Comparison of ENCODE assay signal across 25 cellular contexts in genomic region chr14:47179906-47180305, GRCh38.
"Had no signal": no experiment of that assay in that cellular context is flagged by ENCODE, and none has a peak within 500 bp of the region (broad histone marks: within the 10 kb centered on the region; RNA-seq: fewer than 3 reads in every experiment).

No MANE protein-coding gene starts in this region.

- H3K27me3 ChIP-seq: hepatocyte, ovary, sigmoid colon, spleen, suprapubic skin, tibial artery, upper lobe of right lung had no signal

- H2AFZ ChIP-seq: hepatocyte had no signal

- ATAC-seq: natural killer cell; right cardiac atrium; stimulated activated effector memory CD8-positive, alpha-beta T cell treated with anti-CD3 and anti-CD28 coated beads, Interleukin-12 subunit alpha, Interleukin-12 subunit beta, amount 100 ng/mL, for 72 hours; upper lobe of right lung had no signal

- FAIRE-seq: urothelium cell line had no signal

- H3K4me2 ChIP-seq: hepatocyte had no signal

- H3K27ac Mint-ChIP-seq: mesothelial cell of epicardium; naive B cell; natural killer cell; stimulated activated effector memory CD8-positive, alpha-beta T cell treated with anti-CD3 and anti-CD28 coated beads, Interleukin-12 subunit alpha, Interleukin-12 subunit beta, amount 100 ng/mL, for 72 hours; stimulated activated naive CD8-positive, alpha-beta T cell treated with anti-CD3 and anti-CD28 coated beads, Interleukin-15, Interleukin-2, amounts not matched to agents 100 ng/mL and 50 ng/mL, for 24 hours had no signal

- H3K4me1 ChIP-seq: left ventricle myocardium inferior, prostate gland, sigmoid colon, spleen, suprapubic skin, tibial artery, upper lobe of right lung had no signal

- H3K4me1 Mint-ChIP-seq: mesothelial cell of epicardium; naive B cell; natural killer cell; stimulated activated effector memory CD8-positive, alpha-beta T cell treated with anti-CD3 and anti-CD28 coated beads, Interleukin-12 subunit alpha, Interleukin-12 subunit beta, amount 100 ng/mL, for 72 hours had no signal

- H3K9me3 Mint-ChIP-seq: mesothelial cell of epicardium had no signal

- DNase-seq: islet precursor cell; left ventricle myocardium inferior; mesendoderm; naive B cell; natural killer cell; ovary; retina; right cardiac atrium; sigmoid colon; small intestine; spleen; stimulated activated CD4-positive, alpha-beta T cell treated with anti-CD3 and anti-CD28 coated beads, Interleukin-4, amount 100 ng/mL, for 24 hours; stimulated activated naive CD4-positive, alpha-beta T cell; tibial artery; trophoblast cell; upper lobe of right lung had no signal

- H3K36me3 ChIP-seq: left ventricle myocardium inferior, ovary, prostate gland, sigmoid colon, spleen, suprapubic skin, thoracic aorta, tibial artery, upper lobe of right lung had no signal

- H3K4me3 Mint-ChIP-seq: mesothelial cell of epicardium; naive B cell; natural killer cell; stimulated activated effector memory CD8-positive, alpha-beta T cell treated with anti-CD3 and anti-CD28 coated beads, Interleukin-12 subunit alpha, Interleukin-12 subunit beta, amount 100 ng/mL, for 72 hours; stimulated activated naive CD8-positive, alpha-beta T cell treated with anti-CD3 and anti-CD28 coated beads, Interleukin-15, Interleukin-2, amounts not matched to agents 100 ng/mL and 50 ng/mL, for 24 hours had no signal

- H3K79me2 ChIP-seq: hepatocyte had no signal

- H3K36me3 Mint-ChIP-seq: mesothelial cell of epicardium; naive B cell; natural killer cell; stimulated activated effector memory CD8-positive, alpha-beta T cell treated with anti-CD3 and anti-CD28 coated beads, Interleukin-12 subunit alpha, Interleukin-12 subunit beta, amount 100 ng/mL, for 72 hours had no signal

- H3K4me3 ChIP-seq: hepatocyte, left ventricle myocardium inferior, lung, ovary, prostate gland, sigmoid colon, spleen, suprapubic skin, thoracic aorta, tibial artery, upper lobe of right lung had no signal

- H3K9me3 ChIP-seq: ovary, prostate gland, sigmoid colon, suprapubic skin, thoracic aorta, tibial artery, upper lobe of right lung had no signal

- H3K27ac ChIP-seq: hepatocyte, left ventricle myocardium inferior, ovary, prostate gland, sigmoid colon, spleen, suprapubic skin, thoracic aorta, tibial artery, upper lobe of right lung had no signal

- H3K27me3 Mint-ChIP-seq: naive B cell; stimulated activated naive CD8-positive, alpha-beta T cell treated with anti-CD3 and anti-CD28 coated beads, Interleukin-15, Interleukin-2, amounts not matched to agents 100 ng/mL and 50 ng/mL, for 24 hours had no signal
